In the genomic region with DNA sequence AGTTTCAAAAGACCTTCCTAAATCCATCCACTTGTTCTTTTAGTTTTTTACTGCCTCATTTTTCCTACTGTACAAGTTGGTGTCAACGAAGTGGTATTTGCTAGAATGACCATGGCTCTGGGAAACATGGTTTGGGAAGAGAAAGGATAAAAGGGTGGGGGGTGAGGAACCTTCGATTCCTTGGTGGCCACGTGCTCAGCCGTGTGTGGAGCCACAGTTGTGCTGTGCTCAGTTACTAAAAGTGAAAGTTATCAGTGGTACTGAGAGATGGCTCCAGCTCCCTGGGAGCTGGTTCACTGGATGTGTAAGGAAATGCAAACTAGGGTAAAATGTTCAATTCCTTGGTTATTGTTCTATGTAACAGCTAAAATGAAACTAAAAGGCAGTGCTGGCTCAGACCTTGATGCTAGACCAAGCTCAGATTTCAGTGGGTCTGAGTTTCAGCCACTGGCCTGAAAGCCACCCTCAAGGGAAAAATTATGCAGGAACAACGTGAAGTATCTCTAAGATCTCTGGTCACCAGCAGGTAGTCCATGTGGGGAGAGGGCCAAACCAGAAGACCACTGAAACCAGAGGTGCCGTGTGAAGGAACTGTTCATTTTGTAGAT, we compare ENCODE assay signal across 12 cellular contexts. TPM values are rescaled to one million over a fixed set of nuclear protein-coding genes. Genes with fewer than 3 reads are reported as not detected.
DNase-seq lines count a peak whose midpoint lies in the region; ATAC-seq lines count a peak whose summit lies in the region.
"Had no signal": no experiment of that assay in that cellular context is flagged by ENCODE, and none has a peak within 500 bp of the region (broad histone marks: within the 10 kb centered on the region; RNA-seq: fewer than 3 reads in every experiment).

No MANE protein-coding gene starts in this region.

- intact Hi-C loops in activated T-helper 1 cell treated with anti-CD3 and anti-CD28 coated beads, Interleukin-12 subunit alpha, Interleukin-12 subunit beta, Interleukin-2, Interleukin-4 antibody, amounts not matched to agents 30 ng/mL and 10 ng/mL and 1 ng/mL, durations not matched to agents 14 hours and 24 hours and 36 hours (cut with micrococcal nuclease), result no loop called here

- no peak overlapping the region for H3K27ac Mint-ChIP-seq in activated T-helper 1 cell treated with anti-CD3 and anti-CD28 coated beads, Interleukin-12 subunit alpha, Interleukin-12 subunit beta, Interleukin-2, Interleukin-4 antibody, amounts not matched to agents 30 ng/mL and 10 ng/mL and 1 ng/mL, durations not matched to agents 14 hours and 24 hours and 36 hours
- H3K27ac Mint-ChIP-seq: activated naive CD8-positive, alpha-beta T cell treated with anti-CD3 and anti-CD28 coated beads, Interleukin-2, amount 10 ng/mL, durations not matched to agents 7 days and 5 days had no signal

- H3K4me1 Mint-ChIP-seq in activated T-helper 1 cell treated with anti-CD3 and anti-CD28 coated beads, Interleukin-12 subunit alpha, Interleukin-12 subunit beta, Interleukin-2, Interleukin-4 antibody, amounts not matched to agents 30 ng/mL and 10 ng/mL and 1 ng/mL, durations not matched to agents 14 hours and 24 hours and 36 hours (ENCODE audit: low read depth), result peaks cover 7% of the 10 kb centered on the region

- DNase-seq in OCI-M1 (lab: John Stamatoyannopoulos, UW) (peak; percentile 18), NCI-H2029 treated with DMSO at 0.1 percent for 48 hours (lab: John Stamatoyannopoulos, UW) (no peak), globus pallidus (ENCODE audit: low spot score) (no peak)
- DNase-seq in activated T-helper 1 cell treated with anti-CD3 and anti-CD28 coated beads, Interleukin-12 subunit alpha, Interleukin-12 subunit beta, Interleukin-2, Interleukin-4 antibody, amounts not matched to agents 30 ng/mL and 10 ng/mL and 1 ng/mL, durations not matched to agents 14 hours and 24 hours and 36 hours (ENCODE audit: low spot score), result no peak
- DNase-seq: activated CD4-positive, alpha-beta T cell treated with anti-CD3 and anti-CD28 coated beads for 48 hours; activated naive CD8-positive, alpha-beta T cell treated with anti-CD3 and anti-CD28 coated beads, Interleukin-2, amount 10 ng/mL, durations not matched to agents 7 days and 5 days; NCI-H187 treated with DMSO at 0.1 percent for 48 hours had no signal

- H3K36me3 Mint-ChIP-seq in activated T-helper 1 cell treated with anti-CD3 and anti-CD28 coated beads, Interleukin-12 subunit alpha, Interleukin-12 subunit beta, Interleukin-2, Interleukin-4 antibody, amounts not matched to agents 30 ng/mL and 10 ng/mL and 1 ng/mL, durations not matched to agents 14 hours and 24 hours and 36 hours (ENCODE audit: low read depth), result no peaks in the 10 kb centered on the region
- H3K36me3 Mint-ChIP-seq: activated naive CD8-positive, alpha-beta T cell treated with anti-CD3 and anti-CD28 coated beads, Interleukin-2, amount 10 ng/mL, durations not matched to agents 7 days and 5 days had no signal

- ATAC-seq in GM18499 (IDR thresholded peaks at IDR 0.05; ENCODE audit: insufficient read depth, unreplicated experiment), result peak; percentile 62
- peak; percentile 74 for ATAC-seq in GM19452 (IDR thresholded peaks at IDR 0.05; ENCODE audit: unreplicated experiment)
- ATAC-seq in HG02943 (IDR thresholded peaks at IDR 0.05; ENCODE audit: low read depth, unreplicated experiment), result peak; percentile 72
- no peak for ATAC-seq in activated CD4-positive, CD25-positive, alpha-beta regulatory T cell treated with anti-CD3 and anti-CD28 coated beads, Interleukin-2, amount 50 U/mL, for 24 hours

- H3K9me3 Mint-ChIP-seq in activated T-helper 1 cell treated with anti-CD3 and anti-CD28 coated beads, Interleukin-12 subunit alpha, Interleukin-12 subunit beta, Interleukin-2, Interleukin-4 antibody, amounts not matched to agents 30 ng/mL and 10 ng/mL and 1 ng/mL, durations not matched to agents 14 hours and 24 hours and 36 hours, result no peaks in the 10 kb centered on the region
- H3K9me3 Mint-ChIP-seq: activated naive CD8-positive, alpha-beta T cell treated with anti-CD3 and anti-CD28 coated beads, Interleukin-2, amount 10 ng/mL, durations not matched to agents 7 days and 5 days had no signal

- H3K27me3 Mint-ChIP-seq in activated T-helper 1 cell treated with anti-CD3 and anti-CD28 coated beads, Interleukin-12 subunit alpha, Interleukin-12 subunit beta, Interleukin-2, Interleukin-4 antibody, amounts not matched to agents 30 ng/mL and 10 ng/mL and 1 ng/mL, durations not matched to agents 14 hours and 24 hours and 36 hours (ENCODE audit: insufficient read depth), result peaks cover 2% of the 10 kb centered on the region

- no peak overlapping the region for H3K4me3 Mint-ChIP-seq in activated T-helper 1 cell treated with anti-CD3 and anti-CD28 coated beads, Interleukin-12 subunit alpha, Interleukin-12 subunit beta, Interleukin-2, Interleukin-4 antibody, amounts not matched to agents 30 ng/mL and 10 ng/mL and 1 ng/mL, durations not matched to agents 14 hours and 24 hours and 36 hours
- H3K4me3 Mint-ChIP-seq: activated naive CD8-positive, alpha-beta T cell treated with anti-CD3 and anti-CD28 coated beads, Interleukin-2, amount 10 ng/mL, durations not matched to agents 7 days and 5 days had no signal

RNA-seq across cellular contexts. Expression of a gene that starts 7.4 kb away (rescaled TPM):
- not detected in 2 replicates for total RNA-seq in activated T-helper 1 cell treated with anti-CD3 and anti-CD28 coated beads, Interleukin-12 subunit alpha, Interleukin-12 subunit beta, Interleukin-2, Interleukin-4 antibody, amounts not matched to agents 30 ng/mL and 10 ng/mL and 1 ng/mL, durations not matched to agents 14 hours and 24 hours and 36 hours
- total RNA-seq: activated naive CD8-positive, alpha-beta T cell treated with anti-CD3 and anti-CD28 coated beads, Interleukin-2, amount 10 ng/mL, durations not matched to agents 7 days and 5 days; skeletal muscle tissue had no signal

Comparison
In these comparisons a context has a peak if more than half of its experiments do, and no peak if none do; other contexts are left out.
1. ATAC-seq: peak in GM18499 (single experiment), GM19452 (single experiment) and HG02943 (single experiment); none in activated CD4-positive, CD25-positive, alpha-beta regulatory T cell treated with anti-CD3 and anti-CD28 coated beads, Interleukin-2, amount 50 U/mL, for 24 hours (0 of 2).